Comparison of ENCODE assay signal across 17 cellular contexts in the genomic region with DNA sequence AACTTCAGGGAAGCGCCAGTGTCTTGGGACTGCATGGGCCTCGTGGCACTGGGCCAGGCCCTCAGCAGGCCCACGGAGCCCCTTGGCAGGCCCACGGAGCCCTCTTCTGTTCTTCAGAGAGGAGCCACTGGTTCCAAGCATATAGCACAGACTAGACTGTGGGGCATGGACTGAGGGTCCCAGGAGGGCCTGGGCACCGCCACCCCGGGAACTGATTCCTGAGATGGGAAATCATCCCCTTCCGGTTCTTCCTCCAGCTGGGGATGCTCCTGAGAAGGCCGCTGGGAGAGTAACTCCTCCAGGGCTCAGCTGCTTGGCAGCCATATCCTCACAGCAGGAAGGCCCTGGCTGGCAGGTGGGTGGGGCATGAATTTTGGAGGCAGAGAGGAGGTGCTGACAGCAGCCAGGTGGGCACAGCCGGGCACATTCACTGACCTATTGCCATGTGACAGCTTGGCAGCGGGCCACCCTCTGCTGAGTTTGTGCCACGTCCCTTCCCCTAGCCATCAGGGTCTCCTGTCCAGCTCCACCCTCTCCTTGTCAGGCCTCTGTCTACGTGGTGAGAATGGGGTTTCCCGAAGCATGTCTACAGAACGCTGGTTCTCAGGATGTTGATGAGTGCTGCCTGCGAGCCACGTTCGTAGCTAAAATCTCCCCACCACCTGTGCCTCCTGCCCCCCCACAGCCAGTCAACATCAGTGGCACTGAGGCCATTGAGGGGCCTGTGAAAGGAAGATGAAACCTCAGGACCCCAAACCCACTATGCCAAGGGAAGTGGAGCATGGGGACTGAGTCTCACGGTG.
A peak's percentile ranks its signal among the peaks of the same experiment; 100 is the strongest.
DNase-seq lines count a peak whose midpoint lies in the region; ATAC-seq and TF ChIP-seq lines count a peak whose summit lies in the region.
"Had no signal": no experiment of that assay in that cellular context is flagged by ENCODE, and none has a peak within 500 bp of the region (broad histone marks: within the 10 kb centered on the region; RNA-seq: fewer than 3 reads in every experiment).

No MANE protein-coding gene starts in this region.

- TF ChIP-seq CTCF in GM10266 (IDR thresholded peaks at IDR 0.05; ENCODE audit: control insufficient read depth, insufficient read depth, low read depth, missing control alignments): no peak

- H4K20me1 ChIP-seq in BLaER1 treated with 17β-estradiol and CSF1 and Interleukin-3, amounts not matched to agents 10 nM and 100 nM: peaks cover 0 to 31% (median 9%) of the 10 kb centered on the region in 11 experiments; a peak in 15 of 22 replicates

- peaks cover 0 to 7% (median 0%) of the 10 kb centered on the region in 11 experiments; a peak in 1 of 22 replicates for H3K27me3 ChIP-seq in BLaER1 treated with 17β-estradiol and CSF1 and Interleukin-3, amounts not matched to agents 10 nM and 100 nM
- H3K27me3 ChIP-seq in HAP-1 (ENCODE audit: low read depth): no peaks in the 10 kb centered on the region

- ATAC-seq in memory B cell (ENCODE audit: low read depth): peak; percentile 22
- no peak for ATAC-seq in activated T-cell treated with anti-CD3 and anti-CD28 coated beads, Interleukin-2, amount 50 U/mL, for 72 hours (replicated peaks in 1 of 2)
- ATAC-seq: GM23338 had no signal

- in situ Hi-C loops in HAP-1 (cut with MboI; ENCODE audit: low sequenced_read_pairs): no loop called here

- peak overlapping the region; percentile 48 to 85 (median 77) for H3K4me2 ChIP-seq in BLaER1 treated with 17β-estradiol and CSF1 and Interleukin-3, amounts not matched to agents 10 nM and 100 nM
- H3K4me2 ChIP-seq: GM23338, KMS-11 had no signal

- no peak overlapping the region for H3K4me3 Mint-ChIP-seq in memory B cell
- H3K4me3 Mint-ChIP-seq in activated T-cell treated with anti-CD3 and anti-CD28 coated beads, Interleukin-2, amount 50 U/mL, for 72 hours: no peak overlapping the region
- H3K4me3 Mint-ChIP-seq: GM23338 had no signal

- H3K36me3 ChIP-seq in BLaER1 treated with 17β-estradiol and CSF1 and Interleukin-3, amounts not matched to agents 10 nM and 100 nM: peaks cover 0 to 3% (median 0%) of the 10 kb centered on the region in 11 experiments; a peak in 4 of 22 replicates
- no peaks in the 10 kb centered on the region for H3K36me3 ChIP-seq in HAP-1 (replicated peaks)

- DNase-seq in NCI-H2196 (lab: John Stamatoyannopoulos, UW; ENCODE audit: unreplicated experiment) (peak; percentile 11), NCI-H2196 treated with DMSO at 0.1 percent for 48 hours (lab: John Stamatoyannopoulos, UW; ENCODE audit: unreplicated experiment) (no peak), NCI-H345 treated with DMSO at 0.1 percent for 48 hours (lab: John Stamatoyannopoulos, UW; ENCODE audit: unreplicated experiment) (peak; percentile 11), memory B cell (ENCODE audit: low spot score in 2 of 2) (no peak), HAP-1 (ENCODE audit: low spot score in 2 of 2) (no peak), GM10266 (ENCODE audit: extremely low spot score) (no peak)
- no peak for DNase-seq in activated T-cell treated with anti-CD3 and anti-CD28 coated beads, Interleukin-2, amount 50 U/mL, for 72 hours
- DNase-seq: 8988T, DMS53, NCI-H1105 treated with DMSO at 0.1 percent for 48 hours, NCI-H187, NCI-H2171 treated with DMSO at 0.1 percent for 48 hours, NCI-H524 treated with DMSO at 0.1 percent for 48 hours had no signal

- H3K4me1 ChIP-seq in BLaER1 treated with 17β-estradiol and CSF1 and Interleukin-3, amounts not matched to agents 10 nM and 100 nM: peaks cover 21 to 42% (median 36%) of the 10 kb centered on the region in 10 experiments
- no peaks in the 10 kb centered on the region for H3K4me1 ChIP-seq in HAP-1

- H3K9ac ChIP-seq in BLaER1 treated with 17β-estradiol and CSF1 and Interleukin-3, amounts not matched to agents 10 nM and 100 nM: peak overlapping the region in 1 of 11 experiments; percentile 7; a peak in 1 of 22 replicates
- H3K9ac ChIP-seq: KMS-11 had no signal

- peaks cover 12% of the 10 kb centered on the region for H3K27me3 Mint-ChIP-seq in memory B cell
- peaks cover 13% of the 10 kb centered on the region for H3K27me3 Mint-ChIP-seq in activated T-cell treated with anti-CD3 and anti-CD28 coated beads, Interleukin-2, amount 50 U/mL, for 72 hours (ENCODE audit: low read depth)

- peaks cover 6% of the 10 kb centered on the region for H3K9me3 Mint-ChIP-seq in memory B cell
- H3K9me3 Mint-ChIP-seq in activated T-cell treated with anti-CD3 and anti-CD28 coated beads, Interleukin-2, amount 50 U/mL, for 72 hours: no peaks in the 10 kb centered on the region

- H3K4me1 Mint-ChIP-seq in memory B cell: peaks cover 15% of the 10 kb centered on the region
- no peaks in the 10 kb centered on the region for H3K4me1 Mint-ChIP-seq in activated T-cell treated with anti-CD3 and anti-CD28 coated beads, Interleukin-2, amount 50 U/mL, for 72 hours (ENCODE audit: low read depth)
- H3K4me1 Mint-ChIP-seq: GM23338 had no signal

- no peaks in the 10 kb centered on the region for H3K36me3 Mint-ChIP-seq in memory B cell
- H3K36me3 Mint-ChIP-seq in activated T-cell treated with anti-CD3 and anti-CD28 coated beads, Interleukin-2, amount 50 U/mL, for 72 hours (ENCODE audit: insufficient read depth in 2 of 2): no peaks in the 10 kb centered on the region

- H3K27ac Mint-ChIP-seq in memory B cell: no peak overlapping the region
- H3K27ac Mint-ChIP-seq in activated T-cell treated with anti-CD3 and anti-CD28 coated beads, Interleukin-2, amount 50 U/mL, for 72 hours: no peak overlapping the region
- H3K27ac Mint-ChIP-seq: GM23338 had no signal

- H3K4me3 ChIP-seq in BLaER1 treated with 17β-estradiol and CSF1 and Interleukin-3, amounts not matched to agents 10 nM and 100 nM: no peak overlapping the region
- no peak overlapping the region for H3K4me3 ChIP-seq in HAP-1
- H3K4me3 ChIP-seq: GM23338 had no signal

- H3K27ac ChIP-seq in BLaER1 treated with 17β-estradiol and CSF1 and Interleukin-3, amounts not matched to agents 10 nM and 100 nM: 0 out of 22 replicates have a peak overlapping the region, but pooled peaks of 1 of the 11 experiments have one; percentile 2
- H3K27ac ChIP-seq: C4-2B, KMS-11 had no signal

- peaks cover 7 to 15% (median 10%) of the 10 kb centered on the region in 11 experiments; a peak in 20 of 22 replicates for H3K9me3 ChIP-seq in BLaER1 treated with 17β-estradiol and CSF1 and Interleukin-3, amounts not matched to agents 10 nM and 100 nM (replicated peaks in 1 of 11)
- no peaks in the 10 kb centered on the region for H3K9me3 ChIP-seq in HAP-1

Comparison
In these comparisons a context has a peak if more than half of its experiments do, and no peak if none do; other contexts are left out.
1. DNase-seq: peak in NCI-H2196 (single experiment) and NCI-H345 treated with DMSO at 0.1 percent for 48 hours (single experiment); none in NCI-H2196 treated with DMSO at 0.1 percent for 48 hours (single experiment), memory B cell (0 of 2), activated T-cell treated with anti-CD3 and anti-CD28 coated beads, Interleukin-2, amount 50 U/mL, for 72 hours (0 of 2), HAP-1 (0 of 2) and GM10266 (single experiment).